ENCODE assay signal across 8 cellular contexts in genomic region chrX:109856974-109857373, GRCh38.
A peak's percentile ranks its signal among the peaks of the same experiment; 100 is the strongest.
DNase-seq lines count a peak whose midpoint lies in the region; ATAC-seq and TF ChIP-seq lines count a peak whose summit lies in the region.

No MANE protein-coding gene starts in this region.

- peaks cover 2% of the 10 kb centered on the region for H3K4me1 Mint-ChIP-seq in activated naive CD8-positive, alpha-beta T cell treated with anti-CD3 and anti-CD28 coated beads, Interleukin-2, amount 10 ng/mL, durations not matched to agents 7 days and 5 days
- H3K4me1 Mint-ChIP-seq in activated naive CD8-positive, alpha-beta T cell treated with anti-CD3 and anti-CD28 coated beads, Interleukin-2, amount 50 U/mL, for 24 hours = peaks cover 12% of the 10 kb centered on the region
- no peaks in the 10 kb centered on the region for H3K4me1 Mint-ChIP-seq in endothelial cell (ENCODE audit: unreplicated experiment)

- H3K4me3 ChIP-seq in psoas muscle = no peak overlapping the region

- ATAC-seq in activated naive CD8-positive, alpha-beta T cell treated with anti-CD3 and anti-CD28 coated beads, Interleukin-2, amount 10 ng/mL, durations not matched to agents 7 days and 5 days (ENCODE audit: low read depth) = no peak
- no peak for ATAC-seq in activated naive CD8-positive, alpha-beta T cell treated with anti-CD3 and anti-CD28 coated beads, Interleukin-2, amount 50 U/mL, for 24 hours
- no peak for ATAC-seq in psoas muscle
- ATAC-seq in GM21737 (IDR thresholded peaks at IDR 0.05; ENCODE audit: unreplicated experiment) = no peak

- TF ChIP-seq CTCF in endothelial cell (IDR thresholded peaks at IDR 0.05; ENCODE audit: unreplicated experiment) = peak; percentile 75
- TF ChIP-seq CTCF in psoas muscle (IDR thresholded peaks at IDR 0.05) = peak; percentile 80

- no peak overlapping the region for H3K27ac Mint-ChIP-seq in activated naive CD8-positive, alpha-beta T cell treated with anti-CD3 and anti-CD28 coated beads, Interleukin-2, amount 10 ng/mL, durations not matched to agents 7 days and 5 days
- H3K27ac Mint-ChIP-seq in activated naive CD8-positive, alpha-beta T cell treated with anti-CD3 and anti-CD28 coated beads, Interleukin-2, amount 50 U/mL, for 24 hours = no peak overlapping the region
- no peak overlapping the region for H3K27ac Mint-ChIP-seq in endothelial cell (ENCODE audit: unreplicated experiment)

- peaks cover 0 to 2% (median 0%) of the 10 kb centered on the region in 3 donors for H3K27me3 ChIP-seq in psoas muscle (ENCODE audit: insufficient read depth in 3 of 3, low read length in 2 of 3)

- intact Hi-C loops in psoas muscle (cut with DNase I) = loop anchor here (5.0 kb wide), 1 partner anchor 145 kb away; no protein-coding TSS in a partner anchor

- WGBS in psoas muscle, 3 donors = 8 to 23% (median 16%) methylated on average over 5 of the region's 5 CpGs

- H3K36me3 Mint-ChIP-seq in activated naive CD8-positive, alpha-beta T cell treated with anti-CD3 and anti-CD28 coated beads, Interleukin-2, amount 10 ng/mL, durations not matched to agents 7 days and 5 days = no peaks in the 10 kb centered on the region
- H3K36me3 Mint-ChIP-seq in activated naive CD8-positive, alpha-beta T cell treated with anti-CD3 and anti-CD28 coated beads, Interleukin-2, amount 50 U/mL, for 24 hours (ENCODE audit: low read depth) = no peaks in the 10 kb centered on the region
- H3K36me3 Mint-ChIP-seq in endothelial cell (ENCODE audit: low read depth, unreplicated experiment) = no peaks in the 10 kb centered on the region

- no peaks in the 10 kb centered on the region for H3K36me3 ChIP-seq in psoas muscle (ENCODE audit: insufficient read depth in 1 of 2, low read depth in 1 of 2)

- H3K4me3 Mint-ChIP-seq in activated naive CD8-positive, alpha-beta T cell treated with anti-CD3 and anti-CD28 coated beads, Interleukin-2, amount 10 ng/mL, durations not matched to agents 7 days and 5 days = peak overlapping the region; percentile 30
- H3K4me3 Mint-ChIP-seq in activated naive CD8-positive, alpha-beta T cell treated with anti-CD3 and anti-CD28 coated beads, Interleukin-2, amount 50 U/mL, for 24 hours = no peak overlapping the region
- no peak overlapping the region for H3K4me3 Mint-ChIP-seq in endothelial cell (ENCODE audit: unreplicated experiment)

- no peaks in the 10 kb centered on the region for H3K4me1 ChIP-seq in psoas muscle

- POLR2A ChIA-PET in activated naive CD8-positive, alpha-beta T cell treated with anti-CD3 and anti-CD28 coated beads, Interleukin-2, amount 10 ng/mL, durations not matched to agents 7 days and 5 days (lab: Charles Lee) = no interaction called here

- H3K9me3 Mint-ChIP-seq in activated naive CD8-positive, alpha-beta T cell treated with anti-CD3 and anti-CD28 coated beads, Interleukin-2, amount 10 ng/mL, durations not matched to agents 7 days and 5 days = no peaks in the 10 kb centered on the region
- peaks cover 7% of the 10 kb centered on the region for H3K9me3 Mint-ChIP-seq in activated naive CD8-positive, alpha-beta T cell treated with anti-CD3 and anti-CD28 coated beads, Interleukin-2, amount 50 U/mL, for 24 hours
- H3K9me3 Mint-ChIP-seq in endothelial cell (ENCODE audit: unreplicated experiment) = no peaks in the 10 kb centered on the region

- no peak overlapping the region for H3K27ac ChIP-seq in psoas muscle

- DNase-seq in activated naive CD8-positive, alpha-beta T cell treated with anti-CD3 and anti-CD28 coated beads, Interleukin-2, amount 10 ng/mL, durations not matched to agents 7 days and 5 days = no peak
- DNase-seq in activated naive CD8-positive, alpha-beta T cell treated with anti-CD3 and anti-CD28 coated beads, Interleukin-2, amount 50 U/mL, for 24 hours = no peak
- DNase-seq in NCI-H748 (lab: John Stamatoyannopoulos, UW; ENCODE audit: unreplicated experiment) (peak; percentile 12), endothelial cell (ENCODE audit: low spot score) (no peak), psoas muscle (no peak), OCI-M2 (lab: John Stamatoyannopoulos, UW; ENCODE audit: unreplicated experiment) (no peak), islet precursor cell (no peak)

- H3K27me3 Mint-ChIP-seq in activated naive CD8-positive, alpha-beta T cell treated with anti-CD3 and anti-CD28 coated beads, Interleukin-2, amount 10 ng/mL, durations not matched to agents 7 days and 5 days = no peaks in the 10 kb centered on the region
- H3K27me3 Mint-ChIP-seq in activated naive CD8-positive, alpha-beta T cell treated with anti-CD3 and anti-CD28 coated beads, Interleukin-2, amount 50 U/mL, for 24 hours = no peaks in the 10 kb centered on the region
- H3K27me3 Mint-ChIP-seq in endothelial cell (ENCODE audit: unreplicated experiment) = no peaks in the 10 kb centered on the region

- peaks cover 3% of the 10 kb centered on the region for H3K9me3 ChIP-seq in psoas muscle
